8 cellular contexts compared by ENCODE assay signal in genomic region chr2:152716805-152717241, GRCh38. TPM values are rescaled to one million over a fixed set of nuclear protein-coding genes. Genes with fewer than 3 reads are reported as not detected.
DNase-seq lines count a peak whose midpoint lies in the region; ATAC-seq, FAIRE-seq and TF ChIP-seq lines count a peak whose summit lies in the region.

No MANE protein-coding gene starts in this region.

- no peak for FAIRE-seq in GM12878 (lab: Jason Lieb, UNC)

- H3K27me3 ChIP-seq in GM06990 (replicated peaks; ENCODE audit: control insufficient read depth, insufficient read depth, low read length), result no peaks in the 10 kb centered on the region
- H3K27me3 ChIP-seq in Peyer's patch, result no peaks in the 10 kb centered on the region
- no peaks in the 10 kb centered on the region for H3K27me3 ChIP-seq in GM12878 (replicated peaks in 1 of 2; ENCODE audit: control insufficient read depth in 2 of 2, insufficient read depth in 2 of 2, low read length in 1 of 2)
- no peaks in the 10 kb centered on the region for H3K27me3 ChIP-seq in liver (ENCODE audit: control insufficient read depth in 4 of 4, insufficient read depth in 4 of 4, low read length in 3 of 4)

- in situ Hi-C loops in GM12878 (cut with MboI), result loop anchor here (25.0 kb wide), 1 partner anchor 1430 kb away; the partner anchor contains the start of gene NMI

- no peaks in the 10 kb centered on the region for H4K20me1 ChIP-seq in GM12878 (ENCODE audit: control insufficient read depth, insufficient read depth)

- under 1% methylated on average over 15 of the region's 15 CpGs for WGBS in GM12878 (ENCODE audit: insufficient coverage, insufficient replicate concordance, low lambda C conversion rate, missing lambda C conversion rate)
- under 1% methylated on average over 15 of the region's 15 CpGs for WGBS in liver

- H3K4me3 ChIP-seq in GM06990 (replicated peaks; ENCODE audit: low read depth, low read length) (peak overlapping the region; percentile 89), Peyer's patch (peak overlapping the region; percentile 72 to 92 (median 82)), GM12878 (peak overlapping the region; percentile 81), liver (ENCODE audit: low read depth in 1 of 3, low read length in 3 of 3) (peak overlapping the region; percentile 80 to 97 (median 93))

- SMC1A ChIA-PET in GM12878 (lab: Charles Lee; ENCODE audit: uncharacterized antibody, unreplicated experiment), result interaction anchor here (0.7 to 2.7 kb wide), 8 partner anchors 9 to 540 kb away, joined by 3 to 18 read pairs (median 4); no protein-coding TSS in a partner anchor

- no TSS peak for BruUV-seq in GM12878 (replicated peaks; lab: Mats Ljungman, UMichigan)

- TF ChIP-seq RAD21 in GM12878 (IDR thresholded peaks at IDR 0.05; ENCODE audit: insufficient read depth, low read depth, low read length), result no peak
- TF ChIP-seq RAD21 in liver (IDR thresholded peaks at IDR 0.05), result no peak

- RAD21 ChIA-PET in GM12878 (lab: Charles Lee; ENCODE audit: unreplicated experiment), result interaction anchor here (0.6 to 2.0 kb wide), 7 partner anchors 9 to 653 kb away, joined by 3 to 7 read pairs (median 3); no protein-coding TSS in a partner anchor

- H3K36me3 ChIP-seq in GM06990 (ENCODE audit: control insufficient read depth, insufficient read depth, low read length), result no peaks in the 10 kb centered on the region; the same call in none of the 2 replicates
- H3K36me3 ChIP-seq in Peyer's patch, result peaks cover 0 to 16% (median 0%) of the 10 kb centered on the region in 3 donors
- H3K36me3 ChIP-seq in GM12878 (ENCODE audit: control insufficient read depth in 2 of 2, insufficient read depth in 2 of 2, low read length in 1 of 2), result peaks cover 0 to 15% of the 10 kb centered on the region in 2 experiments; a peak in 2 of 4 replicates
- peaks cover 0 to 7% (median 2%) of the 10 kb centered on the region in 4 donors for H3K36me3 ChIP-seq in liver (ENCODE audit: control insufficient read depth in 4 of 4, insufficient read depth in 3 of 4, low read depth in 1 of 4, low read length in 3 of 4)

- intact Hi-C loops in GM12878 (cut with micrococcal nuclease; ENCODE audit: unreplicated experiment), result loop anchor here (5.0 to 10.0 kb wide), 2 partner anchors 540 to 1432 kb away; partner anchors contain the start of genes NMI and STAM2

- H3K36me3 Mint-ChIP-seq in stimulated activated effector memory CD8-positive, alpha-beta T cell treated with anti-CD3 and anti-CD28 coated beads, Interleukin-12 subunit alpha, Interleukin-12 subunit beta, amount 100 ng/mL, for 72 hours, result peaks cover 85% of the 10 kb centered on the region

- no peak for TF ChIP-seq EP300 in GM12878 (IDR thresholded peaks at IDR 0.05; ENCODE audit: borderline replicate concordance in 1 of 2, control insufficient read depth in 1 of 2, low read depth in 2 of 2, low read length in 2 of 2)

- peak overlapping the region; percentile 99 for H3K4me3 Mint-ChIP-seq in stimulated activated effector memory CD8-positive, alpha-beta T cell treated with anti-CD3 and anti-CD28 coated beads, Interleukin-12 subunit alpha, Interleukin-12 subunit beta, amount 100 ng/mL, for 72 hours

- TF ChIP-seq POLR2A in Peyer's patch (IDR thresholded peaks at IDR 0.05) (no peak), GM12878 (IDR thresholded peaks at IDR 0.05; ENCODE audit: low read depth, low read length) (no peak)

- peak overlapping the region; percentile 99 for H3K27ac Mint-ChIP-seq in stimulated activated effector memory CD8-positive, alpha-beta T cell treated with anti-CD3 and anti-CD28 coated beads, Interleukin-12 subunit alpha, Interleukin-12 subunit beta, amount 100 ng/mL, for 72 hours

- peaks cover 55% of the 10 kb centered on the region for H3K4me1 Mint-ChIP-seq in stimulated activated effector memory CD8-positive, alpha-beta T cell treated with anti-CD3 and anti-CD28 coated beads, Interleukin-12 subunit alpha, Interleukin-12 subunit beta, amount 100 ng/mL, for 72 hours

- ATAC-seq in HG02870 (IDR thresholded peaks at IDR 0.05; ENCODE audit: unreplicated experiment) (peak; percentile 1), GM12878 (peak; percentile 8), HG03432 (IDR thresholded peaks at IDR 0.05; ENCODE audit: unreplicated experiment) (no peak)
- ATAC-seq in stimulated activated effector memory CD8-positive, alpha-beta T cell treated with anti-CD3 and anti-CD28 coated beads, Interleukin-12 subunit alpha, Interleukin-12 subunit beta, amount 100 ng/mL, for 72 hours, result no peak

- POLR2A ChIA-PET in GM12878 (lab: Charles Lee), result interaction anchor here (0.6 to 2.9 kb wide), 19 partner anchors 8 to 1606 kb away, joined by 3 to 20 read pairs (median 4); no protein-coding TSS in a partner anchor

- peak overlapping the region; percentile 98 for H3K9ac ChIP-seq in GM12878 (ENCODE audit: control insufficient read depth, insufficient read depth, low read length)
- peak overlapping the region; percentile 89 to 96 for H3K9ac ChIP-seq in liver (ENCODE audit: low read depth in 1 of 2, low read length in 2 of 2)

- H3K4me2 ChIP-seq in GM12878 (ENCODE audit: control insufficient read depth, insufficient read depth), result no peak overlapping the region; the same call in 1 of the 2 replicates

- H3K27ac ChIP-seq in Peyer's patch (peak overlapping the region; percentile 96 to 99 (median 97)), GM12878 (ENCODE audit: control insufficient read depth, insufficient read depth) (peak overlapping the region; percentile 95), liver (ENCODE audit: low read depth in 1 of 2, low read length in 2 of 2) (peak overlapping the region; percentile 81 to 97)

- peaks cover 74% of the 10 kb centered on the region for H3K79me2 ChIP-seq in GM12878 (ENCODE audit: control insufficient read depth, insufficient read depth, low read length)

- H3K9me3 ChIP-seq in Peyer's patch, result no peaks in the 10 kb centered on the region
- no peaks in the 10 kb centered on the region for H3K9me3 ChIP-seq in GM12878 (replicated peaks; ENCODE audit: control insufficient read depth, insufficient read depth, low read length)
- no peaks in the 10 kb centered on the region for H3K9me3 ChIP-seq in liver (ENCODE audit: control insufficient read depth in 4 of 4, low read length in 3 of 4)

- H3K4me1 ChIP-seq in Peyer's patch (peaks cover 0 to 37% (median 4%) of the 10 kb centered on the region in 4 donors), GM12878 (ENCODE audit: control insufficient read depth, insufficient read depth, low read length) (no peaks in the 10 kb centered on the region), liver (ENCODE audit: control insufficient read depth in 4 of 4, insufficient read depth in 4 of 4, low read length in 3 of 4) (peaks cover 5 to 33% (median 23%) of the 10 kb centered on the region in 4 donors)

- H2AFZ ChIP-seq in GM12878 (ENCODE audit: control insufficient read depth, low read depth, low read length), result peak overlapping the region; percentile 70

- CTCF ChIA-PET in GM12878 (lab: Yijun Ruan, JAX), result interaction anchor here (1.1 to 5.7 kb wide), 9 partner anchors 9 to 804 kb away, joined by 3 to 58 read pairs (median 11); no protein-coding TSS in a partner anchor

- TF ChIP-seq CTCF in GM06990 (IDR thresholded peaks at IDR 0.05; ENCODE audit: insufficient read depth, low read length, poor library complexity, severe bottlenecking) (no peak), Peyer's patch (IDR thresholded peaks at IDR 0.05) (peak in 1 of 6 experiments; percentile 1), GM12878 (IDR thresholded peaks at IDR 0.05 in 2 of 3, conservative IDR thresholded peaks at IDR 0.05 in 1 of 3; ENCODE audit: control insufficient read depth in 2 of 3, extremely low read depth in 1 of 3, insufficient read depth in 1 of 3, low read depth in 3 of 3, low read length in 3 of 3) (no peak), liver (IDR thresholded peaks at IDR 0.05; ENCODE audit: low read depth, low read length, missing input control) (no peak)

- DNase-seq in GM06990 (ENCODE audit: extremely low read depth, insufficient read length) (no peak), Peyer's patch (peak in 2 of 3 donors; percentile 24 to 58), GM12878 (ENCODE audit: low read depth, low spot score) (no peak), globus pallidus (ENCODE audit: low spot score) (no peak)
- no peak for DNase-seq in stimulated activated effector memory CD8-positive, alpha-beta T cell treated with anti-CD3 and anti-CD28 coated beads, Interleukin-12 subunit alpha, Interleukin-12 subunit beta, amount 100 ng/mL, for 72 hours (ENCODE audit: low spot score in 2 of 2)

- H3K9me3 Mint-ChIP-seq in stimulated activated effector memory CD8-positive, alpha-beta T cell treated with anti-CD3 and anti-CD28 coated beads, Interleukin-12 subunit alpha, Interleukin-12 subunit beta, amount 100 ng/mL, for 72 hours, result no peaks in the 10 kb centered on the region

RNA-seq across cellular contexts. Expression of gene PRPF40A, which starts 0.4 kb away (rescaled TPM):
- total RNA-seq in Peyer's patch (100 to 1,000 TPM in 2 of 4 donors, 10 to 100 TPM in 2; 86.6 to 112 (median 97.1) TPM), GM12878 (2014; rRNA removed) (123 and 139 TPM in 2 replicates), GM12878 (2014; rRNA removed; fragmentation: Illumina TruSeq; extraction: Trizol) (159 and 164 TPM in 2 replicates), GM12878 (2021) (145 and 151 TPM in 2 replicates), liver (10 to 100 TPM; 56.3 to 58.1 TPM)
- 399 and 423 TPM in 2 replicates for total RNA-seq in GM12878 (2013; cell fraction: nucleolus; rRNA removed)
- 32.0 TPM for polyA plus RNA-seq in GM12878 (2011; ENCODE audit: low read depth)
- polyA plus RNA-seq in GM12878 (2011; rRNA removed) (145 and 175 TPM in 2 replicates), GM12878 (2014; fragmentation: Illumina TruSeq; extraction: Trizol) (143 and 160 TPM in 2 replicates), GM12878 (2014; fragmentation: Nextera tagmentation; extraction: Ambion mirVana) (100 to 1,000 TPM in 1 of 2 experiments, 10 to 100 TPM in 1; 97.8 to 117 TPM), GM12878 (2014; rRNA removed) (90.8 and 131 TPM in 2 replicates), GM12878 (2016; fragmentation: Nextera tagmentation; extraction: Ambion mirVana) (100 to 1,000 TPM; 189 to 197 TPM), liver (10 to 100 TPM; 18.8 to 51.1 TPM)
- 85.3 and 127 TPM in 2 replicates for polyA plus RNA-seq in GM12878 (2011; cell fraction: cytosol; rRNA removed)
- 285 and 290 TPM in 2 replicates for polyA plus RNA-seq in GM12878 (2011; cell fraction: nucleus; rRNA removed)
- polyA plus RNA-seq in GM12878 (2012), result 47.0 and 71.4 TPM in 2 replicates
- 242 and 408 TPM in 2 replicates for polyA minus RNA-seq in GM12878 (2011; rRNA and poly(A)+ RNA removed)
- polyA minus RNA-seq in GM12878 (2011; cell fraction: cytosol; rRNA and poly(A)+ RNA removed), result 51.6 and 67.1 TPM in 2 replicates
- 208 and 363 TPM in 2 replicates for polyA minus RNA-seq in GM12878 (2011; cell fraction: nucleus; rRNA and poly(A)+ RNA removed)

RNA-seq across cellular contexts. Expression of gene ARL6IP6, which starts 1.6 kb away (rescaled TPM):
- total RNA-seq in Peyer's patch, result 10 to 100 TPM in 3 of 4 donors, 1 to 10 TPM in 1; 9.1 to 17.4 (median 15.0) TPM
- 52.3 and 58.3 TPM in 2 replicates for total RNA-seq in GM12878 (2013; cell fraction: nucleolus; rRNA removed)
- total RNA-seq in GM12878 (2014; rRNA removed), result 15.8 and 21.1 TPM in 2 replicates
- total RNA-seq in GM12878 (2014; rRNA removed; fragmentation: Illumina TruSeq; extraction: Trizol), result 23.4 and 25.8 TPM in 2 replicates
- total RNA-seq in GM12878 (2021), result 23.5 and 26.6 TPM in 2 replicates
- polyA plus RNA-seq in GM12878 (2011; ENCODE audit: low read depth), result 16.8 TPM
- polyA plus RNA-seq in GM12878 (2011; rRNA removed), result 87.3 and 130 TPM in 2 replicates
- 27.4 and 39.7 TPM in 2 replicates for polyA plus RNA-seq in GM12878 (2011; cell fraction: cytosol; rRNA removed)
- 71.2 and 88.7 TPM in 2 replicates for polyA plus RNA-seq in GM12878 (2011; cell fraction: nucleus; rRNA removed)
- polyA plus RNA-seq in GM12878 (2012), result 14.3 and 19.4 TPM in 2 replicates
- polyA plus RNA-seq in GM12878 (2014; fragmentation: Illumina TruSeq; extraction: Trizol), result 31.7 and 48.0 TPM in 2 replicates
- 10 to 100 TPM; 18.0 to 30.1 TPM for polyA plus RNA-seq in GM12878 (2014; fragmentation: Nextera tagmentation; extraction: Ambion mirVana)
- polyA plus RNA-seq in GM12878 (2014; rRNA removed), result 18.1 and 19.5 TPM in 2 replicates
- polyA plus RNA-seq in GM12878 (2016; fragmentation: Nextera tagmentation; extraction: Ambion mirVana), result 10 to 100 TPM; 48.5 to 51.5 TPM
- 27.0 and 29.3 TPM in 2 replicates for polyA minus RNA-seq in GM12878 (2011; rRNA and poly(A)+ RNA removed)
- polyA minus RNA-seq in GM12878 (2011; cell fraction: cytosol; rRNA and poly(A)+ RNA removed), result 6.9 and 9.1 TPM in 2 replicates
- polyA minus RNA-seq in GM12878 (2011; cell fraction: nucleus; rRNA and poly(A)+ RNA removed), result 18.9 and 25.4 TPM in 2 replicates
- total RNA-seq in liver, result 10 to 100 TPM in 1 of 2 donors, 1 to 10 TPM in 1; 5.6 to 16.6 TPM
- polyA plus RNA-seq in liver, result 1 to 10 TPM; 2.2 to 3.6 TPM

Comparison
In these comparisons a context has a peak if more than half of its experiments do, and no peak if none do; other contexts are left out.
1. DNase-seq: peak in Peyer's patch (2 of 3); none in GM06990 (single experiment), GM12878 (single experiment), stimulated activated effector memory CD8-positive, alpha-beta T cell treated with anti-CD3 and anti-CD28 coated beads, Interleukin-12 subunit alpha, Interleukin-12 subunit beta, amount 100 ng/mL, for 72 hours (0 of 2) and globus pallidus (single experiment).
2. ATAC-seq: peak in HG02870 (single experiment) and GM12878 (single experiment); none in stimulated activated effector memory CD8-positive, alpha-beta T cell treated with anti-CD3 and anti-CD28 coated beads, Interleukin-12 subunit alpha, Interleukin-12 subunit beta, amount 100 ng/mL, for 72 hours (single experiment) and HG03432 (single experiment).
3. Peak in every context shown above with its lines, with median percentiles within 50 percentile points of each other: H3K4me3 ChIP-seq and H3K27ac ChIP-seq.